Comparison of ENCODE assay signal across 8 cellular contexts in genomic region chr1:11735854-11736745, GRCh38. TPM values are rescaled to one million over a fixed set of nuclear protein-coding genes. Genes with fewer than 3 reads are reported as not detected.
DNase-seq lines count a peak whose midpoint lies in the region; ATAC-seq and TF ChIP-seq lines count a peak whose summit lies in the region.

Gene AGTRAP (plus strand): TSS chr1:11736136. CDS start chr1:11736209, 73 bp downstream.

- peak within 1 kb of the TSS; percentile 56 for H2AFZ ChIP-seq in KMS-11 (ENCODE audit: low read depth)

- H3K4me3 ChIP-seq in KMS-11 (IDR thresholded peaks at IDR 0.05; ENCODE audit: insufficient read depth, low read depth, low read length) = peak within 1 kb of the TSS; percentile 82
- peak within 1 kb of the TSS; percentile 92 for H3K4me3 ChIP-seq in fibroblast of mammary gland (ENCODE audit: control insufficient read depth, low read depth, low read length)

- peak within 1 kb of the TSS; percentile 75 for H3K27ac ChIP-seq in CD4-positive, alpha-beta T cell (ENCODE audit: low read depth, low read length)
- H3K27ac ChIP-seq in KMS-11 (peak within 1 kb of the TSS; percentile 35), RWPE1 (peak within 1 kb of the TSS; percentile 98)

- peak; percentile 65 for ATAC-seq in CD4-positive, alpha-beta T cell (ENCODE audit: poor library complexity)
- peak; percentile 63 for ATAC-seq in GM21367 (IDR thresholded peaks at IDR 0.05; ENCODE audit: unreplicated experiment)
- peak; percentile 89 for ATAC-seq in activated T-helper 17 cell treated with anti-CD3 and anti-CD28 coated beads, Interleukin-2, amount 50 U/mL, for 72 hours (replicated peaks)
- ATAC-seq in naive thymus-derived CD8-positive, alpha-beta T cell = peak; percentile 72 to 78
- peak; percentile 89 to 91 for ATAC-seq in stimulated activated naive B cell treated with anti-CD40 and anti-IgM and Interleukin-4, amounts not matched to agents 10 μg/mL and 1 μg/mL and 100 μg/mL, for 72 hours (replicated peaks)

- POLR2A ChIA-PET in CD4-positive, alpha-beta T cell (lab: Charles Lee) = interaction anchor here (0.8 to 4.0 kb wide), 13 partner anchors 10 to 724 kb away, joined by 3 to 44 read pairs (median 6); partner anchors contain the start of genes CLCN6, FBXO44, FBXO6 and MTHFR
- POLR2A ChIA-PET in RWPE1 (lab: Yijun Ruan, JAX; ENCODE audit: low non-redundant PET) = interaction anchor here (0.5 kb wide), 1 partner anchor 26 kb away, joined by 3 read pairs; no protein-coding TSS in a partner anchor
- POLR2A ChIA-PET in naive thymus-derived CD8-positive, alpha-beta T cell (lab: Charles Lee) = interaction anchor here (0.6 to 3.3 kb wide), 9 partner anchors 13 to 474 kb away, joined by 3 to 23 read pairs (median 3); partner anchors contain the start of genes FBXO6 and MTOR

- no peaks in the 10 kb centered on the region for H3K79me2 ChIP-seq in KMS-11 (ENCODE audit: insufficient read depth, low read depth)

- peak within 1 kb of the TSS; percentile 43 for H3K27ac Mint-ChIP-seq in CD4-positive, alpha-beta T cell
- peak within 1 kb of the TSS; percentile 82 for H3K27ac Mint-ChIP-seq in activated T-helper 17 cell treated with anti-CD3 and anti-CD28 coated beads, Interleukin-2, amount 50 U/mL, for 72 hours
- H3K27ac Mint-ChIP-seq in naive thymus-derived CD8-positive, alpha-beta T cell = peak within 1 kb of the TSS; percentile 39 to 97 (median 84)
- peak within 1 kb of the TSS; percentile 96 for H3K27ac Mint-ChIP-seq in stimulated activated naive B cell treated with anti-CD40 and anti-IgM and Interleukin-4, amounts not matched to agents 10 μg/mL and 1 μg/mL and 100 μg/mL, for 72 hours

- TF ChIP-seq CTCF in CD4-positive, alpha-beta T cell (IDR thresholded peaks at IDR 0.05) = no peak
- no peak for TF ChIP-seq CTCF in KMS-11 (conservative IDR thresholded peaks at IDR 0.05; ENCODE audit: low read depth, low read length)
- no peak for TF ChIP-seq CTCF in RWPE1 (conservative IDR thresholded peaks at IDR 0.05; ENCODE audit: low read depth)
- TF ChIP-seq CTCF in fibroblast of mammary gland (conservative IDR thresholded peaks at IDR 0.05; ENCODE audit: control insufficient read depth, insufficient read depth, low read depth, low read length) = no peak

- intact Hi-C loops in CD4-positive, alpha-beta T cell (cut with DNase I, micrococcal nuclease) = loop anchor here (2.0 to 5.0 kb wide), 2 partner anchors 17 to 66 kb away; no protein-coding TSS in a partner anchor

- peak; percentile 72 to 86 (median 80) for DNase-seq in CD4-positive, alpha-beta T cell
- peak; percentile 91 for DNase-seq in RWPE1 (ENCODE audit: low spot score)
- peak; percentile 87 for DNase-seq in fibroblast of mammary gland (ENCODE audit: low read depth)
- peak; percentile 75 to 92 (median 78) for DNase-seq in naive thymus-derived CD8-positive, alpha-beta T cell
- DNase-seq in stimulated activated naive B cell treated with anti-CD40 and anti-IgM and Interleukin-4, amounts not matched to agents 10 μg/mL and 1 μg/mL and 100 μg/mL, for 72 hours = peak; percentile 83

- H3K9me3 Mint-ChIP-seq in CD4-positive, alpha-beta T cell = no peaks in the 10 kb centered on the region
- no peaks in the 10 kb centered on the region for H3K9me3 Mint-ChIP-seq in activated T-helper 17 cell treated with anti-CD3 and anti-CD28 coated beads, Interleukin-2, amount 50 U/mL, for 72 hours
- no peaks in the 10 kb centered on the region for H3K9me3 Mint-ChIP-seq in naive thymus-derived CD8-positive, alpha-beta T cell
- no peaks in the 10 kb centered on the region for H3K9me3 Mint-ChIP-seq in stimulated activated naive B cell treated with anti-CD40 and anti-IgM and Interleukin-4, amounts not matched to agents 10 μg/mL and 1 μg/mL and 100 μg/mL, for 72 hours

- H4K20me1 ChIP-seq in KMS-11 (ENCODE audit: insufficient read depth) = no peaks in the 10 kb centered on the region

- CTCF ChIA-PET in CD4-positive, alpha-beta T cell (lab: Charles Lee) = interaction anchor here (0.6 to 4.3 kb wide), 5 partner anchors 13 to 86 kb away, joined by 3 to 30 read pairs (median 5); partner anchors contain the start of gene FBXO6
- CTCF ChIA-PET in RWPE1 (lab: Yijun Ruan, JAX) = interaction anchor here (0.6 to 0.9 kb wide), 2 partner anchors 16 to 94 kb away, joined by 3 to 5 read pairs; no protein-coding TSS in a partner anchor

- H3K27me3 Mint-ChIP-seq in CD4-positive, alpha-beta T cell = no peaks in the 10 kb centered on the region
- H3K27me3 Mint-ChIP-seq in activated T-helper 17 cell treated with anti-CD3 and anti-CD28 coated beads, Interleukin-2, amount 50 U/mL, for 72 hours = no peaks in the 10 kb centered on the region
- no peaks in the 10 kb centered on the region for H3K27me3 Mint-ChIP-seq in naive thymus-derived CD8-positive, alpha-beta T cell
- no peaks in the 10 kb centered on the region for H3K27me3 Mint-ChIP-seq in stimulated activated naive B cell treated with anti-CD40 and anti-IgM and Interleukin-4, amounts not matched to agents 10 μg/mL and 1 μg/mL and 100 μg/mL, for 72 hours

- peak within 1 kb of the TSS; percentile 96 for H3K4me3 Mint-ChIP-seq in CD4-positive, alpha-beta T cell
- H3K4me3 Mint-ChIP-seq in activated T-helper 17 cell treated with anti-CD3 and anti-CD28 coated beads, Interleukin-2, amount 50 U/mL, for 72 hours = peak within 1 kb of the TSS; percentile 87
- peak within 1 kb of the TSS; percentile 87 to 98 (median 94) for H3K4me3 Mint-ChIP-seq in naive thymus-derived CD8-positive, alpha-beta T cell
- H3K4me3 Mint-ChIP-seq in stimulated activated naive B cell treated with anti-CD40 and anti-IgM and Interleukin-4, amounts not matched to agents 10 μg/mL and 1 μg/mL and 100 μg/mL, for 72 hours = peak within 1 kb of the TSS; percentile 92 to 98

- peak within 1 kb of the TSS; percentile 62 for H3K4me2 ChIP-seq in KMS-11

- H3K9me3 ChIP-seq in CD4-positive, alpha-beta T cell (ENCODE audit: control insufficient read depth, low read length) = no peaks in the 10 kb centered on the region

- H3K4me1 ChIP-seq in KMS-11 (ENCODE audit: low read depth, poor library complexity, severe bottlenecking) = peaks cover 18% of the 10 kb centered on the region

- H3K4me1 Mint-ChIP-seq in CD4-positive, alpha-beta T cell (ENCODE audit: low read depth) = peaks cover 73% of the 10 kb centered on the region
- peaks cover 26% of the 10 kb centered on the region for H3K4me1 Mint-ChIP-seq in activated T-helper 17 cell treated with anti-CD3 and anti-CD28 coated beads, Interleukin-2, amount 50 U/mL, for 72 hours
- H3K4me1 Mint-ChIP-seq in naive thymus-derived CD8-positive, alpha-beta T cell = peaks cover 36 to 81% (median 79%) of the 10 kb centered on the region in 4 donors
- H3K4me1 Mint-ChIP-seq in stimulated activated naive B cell treated with anti-CD40 and anti-IgM and Interleukin-4, amounts not matched to agents 10 μg/mL and 1 μg/mL and 100 μg/mL, for 72 hours = peaks cover 43 to 62% of the 10 kb centered on the region in 2 donors

- H3K36me3 Mint-ChIP-seq in CD4-positive, alpha-beta T cell (ENCODE audit: low read depth) = no peaks in the 10 kb centered on the region
- H3K36me3 Mint-ChIP-seq in activated T-helper 17 cell treated with anti-CD3 and anti-CD28 coated beads, Interleukin-2, amount 50 U/mL, for 72 hours (ENCODE audit: low read depth) = no peaks in the 10 kb centered on the region
- no peaks in the 10 kb centered on the region for H3K36me3 Mint-ChIP-seq in naive thymus-derived CD8-positive, alpha-beta T cell
- peaks cover 2 to 3% of the 10 kb centered on the region in 2 donors for H3K36me3 Mint-ChIP-seq in stimulated activated naive B cell treated with anti-CD40 and anti-IgM and Interleukin-4, amounts not matched to agents 10 μg/mL and 1 μg/mL and 100 μg/mL, for 72 hours

- no peaks in the 10 kb centered on the region for H3K36me3 ChIP-seq in KMS-11 (ENCODE audit: insufficient read depth)

- peak within 1 kb of the TSS; percentile 57 for H3K9ac ChIP-seq in KMS-11

- H3K27me3 ChIP-seq in CD4-positive, alpha-beta T cell (ENCODE audit: control insufficient read depth, insufficient read depth, low read length) = no peaks in the 10 kb centered on the region
- no peaks in the 10 kb centered on the region for H3K27me3 ChIP-seq in KMS-11 (ENCODE audit: insufficient read depth, low read depth)

RNA-seq across cellular contexts. Expression of gene AGTRAP, which starts in this region (rescaled TPM):
- total RNA-seq in CD4-positive, alpha-beta T cell = 10 to 100 TPM; 21.3 to 21.8 TPM
- total RNA-seq in activated T-helper 17 cell treated with anti-CD3 and anti-CD28 coated beads, Interleukin-2, amount 50 U/mL, for 72 hours = 10 to 100 TPM in 1 of 2 donors, 1 to 10 TPM in 1; 7.5 to 14.3 TPM
- 10 to 100 TPM; 16.7 to 19.3 TPM for total RNA-seq in naive thymus-derived CD8-positive, alpha-beta T cell
- 100 to 1,000 TPM in 1 of 3 donors, 10 to 100 TPM in 2; 57.3 to 106 (median 90.0) TPM for polyA plus RNA-seq in naive thymus-derived CD8-positive, alpha-beta T cell

Comparison
In these comparisons a context has a peak if more than half of its experiments do, and no peak if none do; other contexts are left out.
1. Peak in every context shown above with its lines: DNase-seq, ATAC-seq, H3K4me3 ChIP-seq and H3K27ac ChIP-seq.
2. H3K27ac ChIP-seq: peak in every context shown above with its lines; median percentile 98 in RWPE1; 75 in CD4-positive, alpha-beta T cell; 35 in KMS-11.
3. H3K27ac Mint-ChIP-seq: peak in every context shown above with its lines; median percentile 96 in stimulated activated naive B cell treated with anti-CD40 and anti-IgM and Interleukin-4, amounts not matched to agents 10 μg/mL and 1 μg/mL and 100 μg/mL, for 72 hours; 84 in naive thymus-derived CD8-positive, alpha-beta T cell; 82 in activated T-helper 17 cell treated with anti-CD3 and anti-CD28 coated beads, Interleukin-2, amount 50 U/mL, for 72 hours; 43 in CD4-positive, alpha-beta T cell.